ENCODE assay signal across 10 cellular contexts in genomic region chr6:131029661-131030297, GRCh38.
DNase-seq lines count a peak whose midpoint lies in the region; ATAC-seq and TF ChIP-seq lines count a peak whose summit lies in the region.
"Had no signal": no experiment of that assay in that cellular context is flagged by ENCODE, and none has a peak within 500 bp of the region (broad histone marks: within the 10 kb centered on the region; RNA-seq: fewer than 3 reads in every experiment).

No MANE protein-coding gene starts in this region.

- H3K27ac Mint-ChIP-seq in nephron: peak overlapping the region; percentile 3 to 29 (median 21)
- H3K27ac Mint-ChIP-seq: IgD-negative memory B cell had no signal

- no peak for TF ChIP-seq CTCF in WI38 (IDR thresholded peaks at IDR 0.05; ENCODE audit: low read depth, low read length)
- no peak for TF ChIP-seq CTCF in nephron (IDR thresholded peaks at IDR 0.05; ENCODE audit: unreplicated experiment in 3 of 3)

- no peaks in the 10 kb centered on the region for H3K27me3 Mint-ChIP-seq in nephron (ENCODE audit: low read depth)
- H3K27me3 Mint-ChIP-seq: IgD-negative memory B cell had no signal

- H3K36me3 Mint-ChIP-seq in nephron (ENCODE audit: low read depth): peaks cover 1% of the 10 kb centered on the region

- intact Hi-C loops in posterior cingulate gyrus (cut with DNase I): no loop called here

- ATAC-seq in GM18870 (IDR thresholded peaks at IDR 0.05; ENCODE audit: unreplicated experiment): peak; percentile 93
- peak; percentile 99 for ATAC-seq in HG02852 (IDR thresholded peaks at IDR 0.05; ENCODE audit: unreplicated experiment)

- H3K4me3 Mint-ChIP-seq in nephron: no peak overlapping the region

- H3K9me3 Mint-ChIP-seq in nephron: no peaks in the 10 kb centered on the region
- H3K9me3 Mint-ChIP-seq: IgD-negative memory B cell had no signal

- H3K4me1 Mint-ChIP-seq in nephron: peaks cover 19% of the 10 kb centered on the region

- no peak for DNase-seq in posterior cingulate gyrus
- no peak for DNase-seq in activated CD4-positive, alpha-beta T cell treated with anti-CD3 and anti-CD28 coated beads for 48 hours
- DNase-seq in activated effector memory CD4-positive, alpha-beta T cell treated with anti-CD3 and anti-CD28 coated beads, Interleukin-2, amount 50 U/mL, for 16 hours: no peak
- no peak for DNase-seq in GOT3 (lab: John Stamatoyannopoulos, UW)

- peak overlapping the region; percentile 18 for H3K4me3 ChIP-seq in WI38 (ENCODE audit: low read depth, low read length)
- H3K4me3 ChIP-seq: coronary artery had no signal
